1 cellular context compared by ENCODE assay signal in genomic region chr1:47914952-47915676, GRCh38.
TF ChIP-seq lines count a peak whose summit lies in the region.

No MANE protein-coding gene starts in this region.

TF ChIP-seq in HepG2, 621 proteins besides CTCF, POLR2A, EP300 and RAD21 (continued from another document):
- TF ChIP-seq SKIL (CRISPR knock-in tag; IDR thresholded peaks at IDR 0.05; ENCODE audit: borderline replicate concordance): peak; percentile 37; the same call in 1 of the 2 replicates
- TF ChIP-seq ZNF646 (CRISPR knock-in tag; IDR thresholded peaks at IDR 0.05): no peak
- TF ChIP-seq SETDB1 (CRISPR knock-in tag; IDR thresholded peaks at IDR 0.05; ENCODE audit: borderline replicate concordance): no peak
- TF ChIP-seq PRMT3 (CRISPR knock-in tag; IDR thresholded peaks at IDR 0.05; ENCODE audit: borderline replicate concordance, low read depth): no peak
- TF ChIP-seq KDM1A (CRISPR knock-in tag; IDR thresholded peaks at IDR 0.05): peak; percentile 70; the same call in 1 of the 2 replicates
- TF ChIP-seq GRHL1 (CRISPR knock-in tag; conservative IDR thresholded peaks at IDR 0.05): no peak
- TF ChIP-seq ZFP36L2 (CRISPR knock-in tag; IDR thresholded peaks at IDR 0.05): no peak
- no peak for TF ChIP-seq USF2 (IDR thresholded peaks at IDR 0.05; ENCODE audit: low read depth, low read length)
- no peak for TF ChIP-seq USF2 (CRISPR knock-in tag; IDR thresholded peaks at IDR 0.05; ENCODE audit: borderline replicate concordance)
- TF ChIP-seq DPF2 (CRISPR knock-in tag; IDR thresholded peaks at IDR 0.05; ENCODE audit: borderline replicate concordance, low read depth): no peak
- no peak for TF ChIP-seq MED13 (CRISPR knock-in tag; IDR thresholded peaks at IDR 0.05)
- no peak for TF ChIP-seq ZNF276 (CRISPR knock-in tag; IDR thresholded peaks at IDR 0.05; ENCODE audit: low read depth)
- TF ChIP-seq ZC3H13 (CRISPR knock-in tag; IDR thresholded peaks at IDR 0.05): 0 out of 2 replicates have a peak, but pooled peaks have one; percentile 50
- peak; percentile 92 for TF ChIP-seq ZMYM3 (CRISPR knock-in tag; IDR thresholded peaks at IDR 0.05)
- no peak for TF ChIP-seq CCDC6 (CRISPR knock-in tag; IDR thresholded peaks at IDR 0.05)
- TF ChIP-seq NCOA1 (CRISPR knock-in tag; IDR thresholded peaks at IDR 0.05): no peak
- peak; percentile 80 for TF ChIP-seq CHD4 (IDR thresholded peaks at IDR 0.05; ENCODE audit: borderline replicate concordance, low read length)
- TF ChIP-seq NFIC (IDR thresholded peaks at IDR 0.05; ENCODE audit: low read length): no peak
- TF ChIP-seq ZNF589 (CRISPR knock-in tag; conservative IDR thresholded peaks at IDR 0.05): no peak
